20 cellular contexts compared by ENCODE assay signal in genomic region chrX:84248226-84248625, GRCh38.
DNase-seq lines count a peak whose midpoint lies in the region; ATAC-seq and TF ChIP-seq lines count a peak whose summit lies in the region.
"Had no signal": no experiment of that assay in that cellular context is flagged by ENCODE, and none has a peak within 500 bp of the region (broad histone marks: within the 10 kb centered on the region; RNA-seq: fewer than 3 reads in every experiment).

No MANE protein-coding gene starts in this region.

- H3K9me3 ChIP-seq in GM23248 (ENCODE audit: low read depth) (no peaks in the 10 kb centered on the region), SK-N-SH (no peaks in the 10 kb centered on the region)
- H3K9me3 ChIP-seq: suprapubic skin had no signal

- DNase-seq in GM23248 (peak; percentile 73), SK-N-SH (no peak), fibroblast of mammary gland (ENCODE audit: low read depth) (peak; percentile 69), stromal cell of bone marrow (ENCODE audit: low read depth) (peak; percentile 9)
- no peak for DNase-seq in activated CD4-positive, CD25-positive, alpha-beta regulatory T cell treated with anti-CD3 and anti-CD28 coated beads, Interleukin-2, amount 50 U/mL, for 72 hours
- DNase-seq: activated CD4-positive, alpha-beta memory T cell treated with anti-CD3 and anti-CD28 coated beads, Interleukin-2, amount 10 ng/mL, durations not matched to agents 7 days and 5 days; activated naive CD4-positive, alpha-beta T cell treated with anti-CD3 and anti-CD28 coated beads, Interleukin-2, amount 10 ng/mL, durations not matched to agents 7 days and 5 days; activated T-cell treated with anti-CD3 and anti-CD28 coated beads, Interleukin-2, amount 50 U/mL, for 24 hours; C1 segment of cervical spinal cord; NCI-H1092; NCI-H2081 treated with DMSO at 0.1 percent for 48 hours; NCI-H510A treated with DMSO at 0.1 percent for 48 hours; nephron progenitor cell; SHP77; small intestine; T-helper 1 cell had no signal

- TF ChIP-seq EP300 in SK-N-SH (IDR thresholded peaks at IDR 0.05; ENCODE audit: borderline replicate concordance in 1 of 2, low read depth in 1 of 2, low read length in 1 of 2) = no peak

- no peak for TF ChIP-seq CTCF in SK-N-SH (IDR thresholded peaks at IDR 0.05)
- TF ChIP-seq CTCF in fibroblast of mammary gland (conservative IDR thresholded peaks at IDR 0.05; ENCODE audit: control insufficient read depth, insufficient read depth, low read depth, low read length) = no peak

- H3K36me3 ChIP-seq in GM23248 (ENCODE audit: low read depth) (no peaks in the 10 kb centered on the region), SK-N-SH (replicated peaks in 1 of 2; ENCODE audit: control insufficient read depth in 1 of 2, insufficient read depth in 2 of 2, low read length in 1 of 2) (no peaks in the 10 kb centered on the region)
- H3K36me3 ChIP-seq: suprapubic skin had no signal

- H3K4me3 ChIP-seq in GM23248 (no peak overlapping the region), SK-N-SH (ENCODE audit: low read depth in 2 of 2, low read length in 1 of 2) (no peak overlapping the region), fibroblast of mammary gland (ENCODE audit: control insufficient read depth, low read depth, low read length) (no peak overlapping the region)
- H3K4me3 ChIP-seq: K562, suprapubic skin had no signal

- CTCF ChIA-PET in SK-N-SH (lab: Yijun Ruan, JAX) = no interaction called here

- H3K27me3 ChIP-seq in GM23248 (replicated peaks; ENCODE audit: insufficient read depth) (no peaks in the 10 kb centered on the region), SK-N-SH (ENCODE audit: insufficient read depth) (no peaks in the 10 kb centered on the region)
- H3K27me3 ChIP-seq: suprapubic skin had no signal

- H3K9ac ChIP-seq in GM23248 (no peak overlapping the region), SK-N-SH (no peak overlapping the region)

- 0% methylated on average over 1 of the region's 1 CpG for WGBS in GM23248 (ENCODE audit: low coverage in 1 of 2, low lambda C conversion rate in 2 of 2, missing lambda C conversion rate in 2 of 2), 2 experiments
- WGBS in SK-N-SH (ENCODE audit: low lambda C conversion rate) = 8% methylated on average over 1 of the region's 1 CpG

- H3K79me2 ChIP-seq in GM23248 (ENCODE audit: insufficient read depth) = no peaks in the 10 kb centered on the region
- no peaks in the 10 kb centered on the region for H3K79me2 ChIP-seq in SK-N-SH (ENCODE audit: insufficient read depth)

- in situ Hi-C loops in GM23248 (cut with MboI) = no loop called here

- H2AFZ ChIP-seq in GM23248 (no peak overlapping the region), SK-N-SH (ENCODE audit: low read depth) (no peak overlapping the region)

- H3F3A ChIP-seq in GM23248 (ENCODE audit: insufficient read depth) (no peaks in the 10 kb centered on the region), SK-N-SH (replicated peaks; ENCODE audit: insufficient read depth) (no peaks in the 10 kb centered on the region)

- ATAC-seq in HG03025 (IDR thresholded peaks at IDR 0.05; ENCODE audit: low FRiP score, unreplicated experiment) (no peak), HG02623 (IDR thresholded peaks at IDR 0.05; ENCODE audit: unreplicated experiment) (no peak)
- ATAC-seq: K562 had no signal

- POLR2A ChIA-PET in SK-N-SH (lab: Yijun Ruan, JAX) = no interaction called here

- TF ChIP-seq RAD21 in SK-N-SH (IDR thresholded peaks at IDR 0.05; ENCODE audit: low read length) = no peak

- H3K4me1 ChIP-seq in GM23248 (ENCODE audit: insufficient read depth) = peaks cover 5% of the 10 kb centered on the region; the same call in 1 of the 2 replicates
- H3K4me1 ChIP-seq in SK-N-SH (ENCODE audit: control insufficient read depth in 1 of 2, insufficient read depth in 2 of 2, low read depth in 1 of 2, low read length in 1 of 2) = no peaks in the 10 kb centered on the region
- H3K4me1 ChIP-seq: suprapubic skin had no signal

- H3K27ac ChIP-seq in GM23248 = no peak overlapping the region
- no peak overlapping the region for H3K27ac ChIP-seq in SK-N-SH (ENCODE audit: low read depth in 2 of 2, low read length in 1 of 2)
- H3K27ac ChIP-seq: suprapubic skin had no signal

- H3K9me2 ChIP-seq in GM23248 (ENCODE audit: insufficient read depth) (no peaks in the 10 kb centered on the region), SK-N-SH (0 out of 2 replicates have a peak, but pooled peaks cover 3% of the 10 kb centered on the region)

- H4K20me1 ChIP-seq in GM23248 (ENCODE audit: insufficient read depth) (no peaks in the 10 kb centered on the region), SK-N-SH (ENCODE audit: insufficient read depth) (no peaks in the 10 kb centered on the region)

- H3K4me2 ChIP-seq in GM23248 (ENCODE audit: unreplicated experiment) (no peak overlapping the region), SK-N-SH (no peak overlapping the region)

TF ChIP-seq in SK-N-SH, 30 proteins besides CTCF, POLR2A, EP300 and RAD21:
- TF ChIP-seq FOSL2 (IDR thresholded peaks at IDR 0.05; ENCODE audit: borderline replicate concordance, low read depth) (peak; percentile 25; the same call in 1 of the 2 replicates), FOXJ3 (CRISPR knock-in tag; IDR thresholded peaks at IDR 0.05) (no peak)
TF ChIP-seq in SK-N-SH: peak in this region for 1.

Comparison
In these comparisons a context has a peak if more than half of its experiments do, and no peak if none do; other contexts are left out.
1. DNase-seq: peak in GM23248 (single experiment), fibroblast of mammary gland (single experiment) and stromal cell of bone marrow (single experiment); none in SK-N-SH (single experiment) and activated CD4-positive, CD25-positive, alpha-beta regulatory T cell treated with anti-CD3 and anti-CD28 coated beads, Interleukin-2, amount 50 U/mL, for 72 hours (single experiment).